9 cellular contexts compared by ENCODE assay signal in the genomic region with DNA sequence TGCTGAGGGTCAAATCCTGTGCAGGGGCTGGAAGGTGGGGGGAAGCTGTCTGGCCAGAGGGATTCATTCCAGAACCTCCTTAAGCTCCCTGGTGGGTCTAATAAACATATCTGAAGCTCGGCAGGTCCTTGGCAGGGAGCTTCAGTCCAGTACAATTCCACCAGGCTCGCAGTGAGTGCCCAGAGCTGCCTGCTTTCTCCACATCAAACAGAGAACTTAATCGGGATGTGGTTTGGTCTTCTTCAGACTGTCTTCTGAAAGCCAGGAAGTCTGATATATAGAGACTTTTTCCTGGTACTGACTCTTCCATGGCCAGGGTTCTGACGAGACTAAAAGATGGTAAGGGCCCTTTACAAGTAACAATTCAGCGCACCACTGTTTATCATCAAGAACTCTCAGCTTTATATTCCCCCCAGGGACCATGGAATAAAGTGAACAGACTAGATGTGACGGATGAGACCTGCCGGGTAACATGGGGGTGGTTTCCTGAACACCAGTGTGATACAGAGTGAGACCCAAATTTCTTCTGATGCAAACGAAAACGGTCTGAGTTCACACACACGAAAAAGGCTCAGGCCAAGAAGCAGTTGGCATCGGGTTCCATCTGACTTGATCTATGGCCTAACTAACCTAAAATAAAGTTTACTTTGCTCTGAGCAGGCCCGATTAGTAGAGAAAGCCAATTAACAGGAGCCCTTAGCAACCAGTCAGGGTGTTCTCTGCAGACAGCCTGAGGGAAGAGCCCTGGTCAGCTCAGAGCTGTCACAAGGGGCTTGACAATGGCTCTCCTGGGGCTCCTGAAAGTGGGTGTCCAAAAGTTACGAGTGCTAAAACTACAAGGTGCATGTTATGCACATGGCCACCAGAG. TPM values are rescaled to one million over a fixed set of nuclear protein-coding genes. Genes with fewer than 3 reads are reported as not detected.
A peak's percentile ranks its signal among the peaks of the same experiment; 100 is the strongest.
DNase-seq lines count a peak whose midpoint lies in the region; ATAC-seq and TF ChIP-seq lines count a peak whose summit lies in the region.
"Had no signal": no experiment of that assay in that cellular context is flagged by ENCODE, and none has a peak within 500 bp of the region (broad histone marks: within the 10 kb centered on the region; RNA-seq: fewer than 3 reads in every experiment).

No MANE protein-coding gene starts in this region.

- ATAC-seq in GM18519 (IDR thresholded peaks at IDR 0.05; ENCODE audit: low FRiP score, unreplicated experiment) (no peak), GM21619 (IDR thresholded peaks at IDR 0.05; ENCODE audit: unreplicated experiment) (no peak)

- in situ Hi-C loops in GM13976 (cut with MboI; ENCODE audit: low sequenced_read_pairs, unreplicated experiment): no loop called here

- TF ChIP-seq EP300 in esophagus muscularis mucosa (IDR thresholded peaks at IDR 0.05): no peak

- DNase-seq in activated CD4-positive, alpha-beta T cell treated with anti-CD3 and anti-CD28 coated beads, Interleukin-2, amount 50 U/mL, for 48 hours: peak; percentile 14 to 38
- no peak for DNase-seq in esophagus muscularis mucosa (ENCODE audit: extremely low spot score)
- DNase-seq in prostate gland (ENCODE audit: low spot score): no peak
- no peak for DNase-seq in NCI-H1930 (lab: John Stamatoyannopoulos, UW)
- DNase-seq in GM13976 (ENCODE audit: low spot score): no peak
- DNase-seq: activated gamma-delta T cell had no signal

- POLR2A ChIA-PET in HEK293 (lab: Yijun Ruan, JAX): no interaction called here

- 49% methylated on average over 10 of the region's 13 CpGs for WGBS in esophagus muscularis mucosa
- 44% methylated on average over 13 of the region's 13 CpGs for WGBS in prostate gland

- H3K4me3 ChIP-seq in HEK293 (ENCODE audit: low read depth, low read length) (no peak overlapping the region), esophagus muscularis mucosa (no peak overlapping the region), prostate gland (no peak overlapping the region)

- no peaks in the 10 kb centered on the region for H3K9me3 ChIP-seq in HEK293 (ENCODE audit: control insufficient read depth, insufficient read depth, low read depth, low read length)
- no peaks in the 10 kb centered on the region for H3K9me3 ChIP-seq in esophagus muscularis mucosa
- H3K9me3 ChIP-seq in prostate gland: no peaks in the 10 kb centered on the region

- H3K36me3 ChIP-seq in HEK293 (ENCODE audit: control insufficient read depth in 2 of 2, insufficient read depth in 1 of 2, low read length in 2 of 2): peaks cover 0 to 33% of the 10 kb centered on the region in 2 experiments; a peak in 2 of 3 replicates
- H3K36me3 ChIP-seq in esophagus muscularis mucosa: peaks cover 0 to 10% (median 3%) of the 10 kb centered on the region in 4 donors
- H3K36me3 ChIP-seq in prostate gland: no peaks in the 10 kb centered on the region

- TF ChIP-seq POLR2A in esophagus muscularis mucosa (IDR thresholded peaks at IDR 0.05; ENCODE audit: low read depth) (no peak), prostate gland (IDR thresholded peaks at IDR 0.05) (no peak)

- CTCF ChIA-PET in HEK293 (lab: Yijun Ruan, JAX): interaction anchor here (0.6 to 4.1 kb wide), 6 partner anchors 15 to 145 kb away, joined by 3 to 19 read pairs (median 6); no protein-coding TSS in a partner anchor

- H3K27ac ChIP-seq in HEK293 (ENCODE audit: extremely low read depth, low read depth, low read length): no peak overlapping the region
- H3K27ac ChIP-seq in esophagus muscularis mucosa (replicated peaks in 1 of 4): peak overlapping the region; percentile 79 to 87 (median 84)
- peak overlapping the region; percentile 6 to 19 for H3K27ac ChIP-seq in prostate gland

- H3K27me3 ChIP-seq in esophagus muscularis mucosa (no peaks in the 10 kb centered on the region), prostate gland (replicated peaks; ENCODE audit: insufficient read depth) (no peaks in the 10 kb centered on the region)

- intact Hi-C loops in esophagus muscularis mucosa (cut with DNase I): no loop called here
- intact Hi-C loops in prostate gland (cut with DNase I): no loop called here

- no peak for TF ChIP-seq CTCF in HEK293 (tag by site-specific recombination; IDR thresholded peaks at IDR 0.05)
- TF ChIP-seq CTCF in esophagus muscularis mucosa (IDR thresholded peaks at IDR 0.05): peak in 1 of 3 experiments; percentile 3
- TF ChIP-seq CTCF in prostate gland (IDR thresholded peaks at IDR 0.05): no peak
- TF ChIP-seq CTCF in GM13976 (IDR thresholded peaks at IDR 0.05; ENCODE audit: borderline replicate concordance, control extremely low read depth, extremely low read depth, insufficient read depth, missing control alignments): no peak

- H3K4me1 ChIP-seq in HEK293 (ENCODE audit: control insufficient read depth, insufficient read depth, low read length) (peaks cover 11% of the 10 kb centered on the region), esophagus muscularis mucosa (peaks cover 76 to 97% (median 93%) of the 10 kb centered on the region in 4 donors), prostate gland (replicated peaks) (peaks cover 6% of the 10 kb centered on the region)

TF ChIP-seq in HEK293, 187 proteins besides CTCF, POLR2A, EP300 and RAD21:
- TF ChIP-seq, protein P1, sequence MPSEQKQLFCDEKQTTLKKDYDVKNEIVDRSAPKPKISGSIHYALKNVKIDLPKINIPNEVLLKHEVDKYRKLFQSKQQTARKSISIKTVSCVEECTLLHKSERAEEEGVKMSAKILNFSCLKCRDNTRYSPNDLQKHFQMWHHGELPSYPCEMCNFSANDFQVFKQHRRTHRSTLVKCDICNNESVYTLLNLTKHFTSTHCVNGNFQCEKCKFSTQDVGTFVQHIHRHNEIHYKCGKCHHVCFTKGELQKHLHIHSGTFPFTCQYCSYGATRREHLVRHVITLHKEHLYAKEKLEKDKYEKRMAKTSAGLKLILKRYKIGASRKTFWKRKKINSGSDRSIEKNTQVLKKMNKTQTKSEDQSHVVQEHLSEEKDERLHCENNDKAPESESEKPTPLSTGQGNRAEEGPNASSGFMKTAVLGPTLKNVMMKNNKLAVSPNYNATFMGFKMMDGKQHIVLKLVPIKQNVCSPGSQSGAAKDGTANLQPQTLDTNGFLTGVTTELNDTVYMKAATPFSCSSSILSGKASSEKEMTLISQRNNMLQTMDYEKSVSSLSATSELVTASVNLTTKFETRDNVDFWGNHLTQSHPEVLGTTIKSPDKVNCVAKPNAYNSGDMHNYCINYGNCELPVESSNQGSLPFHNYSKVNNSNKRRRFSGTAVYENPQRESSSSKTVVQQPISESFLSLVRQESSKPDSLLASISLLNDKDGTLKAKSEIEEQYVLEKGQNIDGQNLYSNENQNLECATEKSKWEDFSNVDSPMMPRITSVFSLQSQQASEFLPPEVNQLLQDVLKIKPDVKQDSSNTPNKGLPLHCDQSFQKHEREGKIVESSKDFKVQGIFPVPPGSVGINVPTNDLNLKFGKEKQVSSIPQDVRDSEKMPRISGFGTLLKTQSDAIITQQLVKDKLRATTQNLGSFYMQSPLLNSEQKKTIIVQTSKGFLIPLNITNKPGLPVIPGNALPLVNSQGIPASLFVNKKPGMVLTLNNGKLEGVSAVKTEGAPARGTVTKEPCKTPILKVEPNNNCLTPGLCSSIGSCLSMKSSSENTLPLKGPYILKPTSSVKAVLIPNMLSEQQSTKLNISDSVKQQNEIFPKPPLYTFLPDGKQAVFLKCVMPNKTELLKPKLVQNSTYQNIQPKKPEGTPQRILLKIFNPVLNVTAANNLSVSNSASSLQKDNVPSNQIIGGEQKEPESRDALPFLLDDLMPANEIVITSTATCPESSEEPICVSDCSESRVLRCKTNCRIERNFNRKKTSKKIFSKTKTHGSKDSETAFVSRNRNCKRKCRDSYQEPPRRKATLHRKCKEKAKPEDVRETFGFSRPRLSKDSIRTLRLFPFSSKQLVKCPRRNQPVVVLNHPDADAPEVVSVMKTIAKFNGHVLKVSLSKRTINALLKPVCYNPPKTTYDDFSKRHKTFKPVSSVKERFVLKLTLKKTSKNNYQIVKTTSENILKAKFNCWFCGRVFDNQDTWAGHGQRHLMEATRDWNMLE (tag by site-specific recombination; conservative IDR thresholded peaks at IDR 0.05; ENCODE audit: low read depth): no peak
- TF ChIP-seq ZNF521 (tag by site-specific recombination; IDR thresholded peaks at IDR 0.05) (no peak), ZNF623 (tag by site-specific recombination; IDR thresholded peaks at IDR 0.05) (no peak), ZNF10 (tag by site-specific recombination; IDR thresholded peaks at IDR 0.05) (no peak), ZNF341 (tag by site-specific recombination; IDR thresholded peaks at IDR 0.05; ENCODE audit: low read depth) (peak; percentile 61), SCRT1 (tag by site-specific recombination; IDR thresholded peaks at IDR 0.05; ENCODE audit: borderline replicate concordance) (no peak), MYNN (tag by site-specific recombination; IDR thresholded peaks at IDR 0.05; ENCODE audit: borderline replicate concordance) (no peak), SCRT2 (tag by site-specific recombination; IDR thresholded peaks at IDR 0.05) (no peak), ZNF600 (tag by site-specific recombination; IDR thresholded peaks at IDR 0.05) (no peak)

RNA-seq across cellular contexts. Expression of a gene that starts 29.0 kb away (rescaled TPM):
- total RNA-seq in esophagus muscularis mucosa: 100 to 1,000 TPM in 2 of 4 donors, 10 to 100 TPM in 2; 92.2 to 127 (median 102) TPM
- total RNA-seq in prostate gland: 100 to 1,000 TPM in 1 of 2 donors, 10 to 100 TPM in 1; 84.6 to 120 TPM

RNA-seq across cellular contexts. Expression of a gene that starts 34.9 kb away (rescaled TPM):
- total RNA-seq in esophagus muscularis mucosa (10 to 100 TPM in 3 of 4 donors, 1 to 10 TPM in 1; 5.5 to 16.1 (median 15.2) TPM), prostate gland (10 to 100 TPM; 27.9 to 36.8 TPM)

RNA-seq across cellular contexts. Expression of a gene that starts 44.3 kb away (rescaled TPM):
- 10 to 100 TPM in 1 of 4 donors, 1 to 10 TPM in 3; 5.0 to 12.5 (median 7.6) TPM for total RNA-seq in esophagus muscularis mucosa
- total RNA-seq in prostate gland: 10 to 100 TPM; 23.6 to 29.0 TPM

RNA-seq across cellular contexts. Expression of a gene that starts 45.3 kb away (rescaled TPM):
- total RNA-seq in esophagus muscularis mucosa: 100 to 1,000 TPM; 292 to 378 (median 314) TPM
- total RNA-seq in prostate gland: 100 to 1,000 TPM; 259 to 327 TPM

Comparison
In these comparisons a context has a peak if more than half of its experiments do, and no peak if none do; other contexts are left out.
1. DNase-seq: peak in activated CD4-positive, alpha-beta T cell treated with anti-CD3 and anti-CD28 coated beads, Interleukin-2, amount 50 U/mL, for 48 hours (2 of 2); none in esophagus muscularis mucosa (single experiment), prostate gland (single experiment), NCI-H1930 (0 of 2) and GM13976 (single experiment).